Comparison of ENCODE assay signal across 18 cellular contexts in the genomic region with DNA sequence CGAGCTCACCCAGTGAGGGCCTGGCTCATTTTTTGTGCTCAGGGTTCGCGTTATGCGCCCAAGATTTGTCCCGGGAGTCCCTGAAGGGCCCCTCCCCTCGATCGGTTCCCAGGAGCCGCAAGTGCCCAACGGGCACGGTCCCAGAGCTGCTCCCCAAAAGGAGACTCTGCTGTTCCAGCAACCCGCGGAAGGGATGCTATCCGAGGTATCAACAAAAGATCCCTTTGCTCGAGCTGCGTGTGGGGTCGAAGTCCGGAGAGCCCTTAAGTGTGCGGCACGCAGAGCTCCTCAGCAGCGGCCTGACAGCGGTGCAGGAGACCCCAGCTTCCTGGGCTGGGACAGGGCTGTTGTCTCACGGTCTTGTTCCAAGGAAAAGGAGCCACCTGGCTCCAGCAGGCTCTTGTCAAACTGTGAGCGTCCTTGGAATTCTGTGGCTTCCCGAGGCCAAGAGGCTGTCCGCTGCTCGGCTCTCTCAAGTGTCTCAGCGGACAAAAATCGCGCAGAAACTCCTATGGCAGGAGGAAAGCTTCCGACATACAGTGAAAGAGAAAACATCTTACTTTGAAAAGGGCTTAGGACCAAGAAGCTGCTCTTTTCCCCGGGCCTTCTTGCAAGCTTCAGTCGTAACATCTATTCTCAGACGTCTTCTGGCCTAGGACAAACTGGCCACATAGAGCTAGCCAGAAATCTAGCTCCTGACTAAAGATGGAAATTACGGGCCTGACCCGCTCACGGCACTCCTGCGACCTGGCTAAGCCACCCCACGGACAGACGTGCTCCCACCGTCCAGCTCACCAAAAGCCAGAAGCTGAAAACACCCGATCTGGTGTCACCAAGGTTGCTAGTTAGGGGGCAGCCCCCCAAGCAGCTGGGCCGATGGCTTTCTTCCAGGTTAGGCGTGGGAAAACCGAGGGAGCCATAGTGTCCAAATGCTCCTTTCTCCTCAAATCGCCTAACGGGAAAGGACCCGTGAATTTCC. TPM values are rescaled to one million over a fixed set of nuclear protein-coding genes. Genes with fewer than 3 reads are reported as not detected.
A peak's percentile ranks its signal among the peaks of the same experiment; 100 is the strongest.
DNase-seq lines count a peak whose midpoint lies in the region; ATAC-seq and TF ChIP-seq lines count a peak whose summit lies in the region.
"Had no signal": no experiment of that assay in that cellular context is flagged by ENCODE, and none has a peak within 500 bp of the region (broad histone marks: within the 10 kb centered on the region; RNA-seq: fewer than 3 reads in every experiment).

No MANE protein-coding gene starts in this region.

- TF ChIP-seq CTCF in glutamatergic neuron (IDR thresholded peaks at IDR 0.05; ENCODE audit: partially characterized antibody, unreplicated experiment), result no peak
- no peak for TF ChIP-seq CTCF in progenitor cell of endocrine pancreas (IDR thresholded peaks at IDR 0.05; ENCODE audit: unreplicated experiment)

- no peak for ATAC-seq in GM19455 (IDR thresholded peaks at IDR 0.05; ENCODE audit: unreplicated experiment)
- ATAC-seq: natural killer cell had no signal

- peaks cover 42% of the 10 kb centered on the region for H3K4me1 ChIP-seq in HUES6 (ENCODE audit: control insufficient read depth, insufficient read depth, low read length)

- H3K36me3 Mint-ChIP-seq in T-helper 1 cell treated with Interleukin-12 subunit alpha and Interleukin-12 subunit beta and Interleukin-4 antibody, amounts not matched to agents 30 μg/mL and 1 μg/mL, for 36 hours (ENCODE audit: low read depth), result peaks cover 3% of the 10 kb centered on the region
- H3K36me3 Mint-ChIP-seq in glutamatergic neuron (ENCODE audit: unreplicated experiment), result no peaks in the 10 kb centered on the region
- no peaks in the 10 kb centered on the region for H3K36me3 Mint-ChIP-seq in progenitor cell of endocrine pancreas (ENCODE audit: insufficient read depth)
- H3K36me3 Mint-ChIP-seq: natural killer cell had no signal

- H3K4me3 Mint-ChIP-seq in T-helper 1 cell treated with Interleukin-12 subunit alpha and Interleukin-12 subunit beta and Interleukin-4 antibody, amounts not matched to agents 30 μg/mL and 1 μg/mL, for 36 hours, result no peak overlapping the region
- H3K4me3 Mint-ChIP-seq in glutamatergic neuron (ENCODE audit: unreplicated experiment) (peak overlapping the region; percentile 83), progenitor cell of endocrine pancreas (ENCODE audit: low read depth) (peak overlapping the region; percentile 53)
- H3K4me3 Mint-ChIP-seq: natural killer cell had no signal

- H3K4me3 ChIP-seq in HUES6 (ENCODE audit: low read depth, low read length), result peak overlapping the region; percentile 70; the same call in 1 of the 2 replicates
- H3K4me3 ChIP-seq: upper lobe of left lung had no signal

- H3K27me3 Mint-ChIP-seq in T-helper 1 cell treated with Interleukin-12 subunit alpha and Interleukin-12 subunit beta and Interleukin-4 antibody, amounts not matched to agents 30 μg/mL and 1 μg/mL, for 36 hours (ENCODE audit: low read depth), result peaks cover 87% of the 10 kb centered on the region
- H3K27me3 Mint-ChIP-seq in glutamatergic neuron (ENCODE audit: unreplicated experiment), result peaks cover 45% of the 10 kb centered on the region
- peaks cover 92% of the 10 kb centered on the region for H3K27me3 Mint-ChIP-seq in progenitor cell of endocrine pancreas

- no peak overlapping the region for H3K9ac ChIP-seq in HUES6 (ENCODE audit: low read length)

- H3K27me3 ChIP-seq in HUES6 (ENCODE audit: control insufficient read depth, insufficient read depth, low read length), result peaks cover 99% of the 10 kb centered on the region

- DNase-seq in T-helper 1 cell, result no peak
- peak; percentile 39 for DNase-seq in glutamatergic neuron
- DNase-seq in progenitor cell of endocrine pancreas (ENCODE audit: low spot score, unreplicated experiment), result no peak
- no peak for DNase-seq in HK-2 (ENCODE audit: unreplicated experiment)
- DNase-seq in NCI-H748 (lab: John Stamatoyannopoulos, UW; ENCODE audit: unreplicated experiment), result no peak
- DNase-seq: activated CD8-positive, alpha-beta memory T cell treated with anti-CD3 and anti-CD28 coated beads, Interleukin-2, amount 50 U/mL, for 48 hours; anterior cingulate cortex; DND-41; foreskin fibroblast; natural killer cell; NCI-H1048; spleen had no signal

- H3K27ac ChIP-seq in HUES6 (ENCODE audit: low read depth, low read length), result no peak overlapping the region
- H3K27ac ChIP-seq: spleen, upper lobe of left lung had no signal

- no peaks in the 10 kb centered on the region for H3K9me3 ChIP-seq in HUES6 (ENCODE audit: control insufficient read depth, insufficient read depth, low read depth, low read length)
- H3K9me3 ChIP-seq: upper lobe of left lung had no signal

- no peaks in the 10 kb centered on the region for H3K9me3 Mint-ChIP-seq in T-helper 1 cell treated with Interleukin-12 subunit alpha and Interleukin-12 subunit beta and Interleukin-4 antibody, amounts not matched to agents 30 μg/mL and 1 μg/mL, for 36 hours
- H3K9me3 Mint-ChIP-seq in glutamatergic neuron (ENCODE audit: unreplicated experiment) (peaks cover 18% of the 10 kb centered on the region), progenitor cell of endocrine pancreas (ENCODE audit: low read depth) (no peaks in the 10 kb centered on the region)
- H3K9me3 Mint-ChIP-seq: natural killer cell had no signal

- H3K4me1 Mint-ChIP-seq in T-helper 1 cell treated with Interleukin-12 subunit alpha and Interleukin-12 subunit beta and Interleukin-4 antibody, amounts not matched to agents 30 μg/mL and 1 μg/mL, for 36 hours (ENCODE audit: low read depth), result peaks cover 12% of the 10 kb centered on the region
- H3K4me1 Mint-ChIP-seq in glutamatergic neuron (ENCODE audit: low read depth, unreplicated experiment), result peaks cover 24% of the 10 kb centered on the region
- peaks cover 18% of the 10 kb centered on the region for H3K4me1 Mint-ChIP-seq in progenitor cell of endocrine pancreas (ENCODE audit: low read depth)

- peak overlapping the region; percentile 31 for H3K27ac Mint-ChIP-seq in T-helper 1 cell treated with Interleukin-12 subunit alpha and Interleukin-12 subunit beta and Interleukin-4 antibody, amounts not matched to agents 30 μg/mL and 1 μg/mL, for 36 hours
- H3K27ac Mint-ChIP-seq in glutamatergic neuron (ENCODE audit: unreplicated experiment) (no peak overlapping the region), progenitor cell of endocrine pancreas (no peak overlapping the region)
- H3K27ac Mint-ChIP-seq: natural killer cell had no signal

- H3K36me3 ChIP-seq in HUES6 (ENCODE audit: control insufficient read depth, insufficient read depth, low read length), result no peaks in the 10 kb centered on the region
- H3K36me3 ChIP-seq: spleen, upper lobe of left lung had no signal

RNA-seq across cellular contexts. Expression of a gene that starts 2.6 kb away (rescaled TPM):
- total RNA-seq in glutamatergic neuron (ENCODE audit: unreplicated experiment) (not detected), progenitor cell of endocrine pancreas (not detected in 2 replicates)
- total RNA-seq: dermis microvascular lymphatic vessel endothelial cell, HT1080, natural killer cell, spleen, upper lobe of left lung had no signal
